ENCODE assay signal across 19 cellular contexts in the genomic region with DNA sequence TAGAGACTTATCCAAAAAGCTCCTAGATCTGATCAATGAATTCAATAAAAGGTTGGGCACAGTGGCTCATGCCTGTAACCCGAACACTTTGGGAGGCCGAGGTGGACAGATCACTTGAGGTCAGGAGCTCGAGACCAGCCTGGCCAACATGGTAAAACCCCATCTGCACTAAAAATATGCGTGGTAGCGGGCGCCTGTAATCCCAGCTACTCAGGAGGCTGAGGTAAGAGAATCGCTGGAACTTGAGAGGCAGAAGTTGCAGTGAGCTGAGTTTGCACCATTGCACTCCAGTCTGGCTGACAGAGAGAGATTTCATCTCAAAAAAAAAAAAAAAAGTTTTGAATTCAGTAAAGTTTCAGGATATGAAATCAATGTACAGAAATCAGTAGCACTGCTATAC.
"Had no signal": no experiment of that assay in that cellular context is flagged by ENCODE, and none has a peak within 500 bp of the region (broad histone marks: within the 10 kb centered on the region; RNA-seq: fewer than 3 reads in every experiment).

No MANE protein-coding gene starts in this region.

- H3K4me1 Mint-ChIP-seq: neural progenitor cell had no signal

- H3K27ac Mint-ChIP-seq: activated B cell treated with CpG ODN at 0.5 μM for 24 hours, neural progenitor cell, type B pancreatic cell had no signal

- ATAC-seq: left colon; mucosa of descending colon; naive thymus-derived CD4-positive, alpha-beta T cell; SK-N-SH treated with all-trans-retinoic acid at 6 μM for 48 hours had no signal

- H3K27me3 Mint-ChIP-seq: activated B cell treated with CpG ODN at 0.5 μM for 24 hours; activated naive CD8-positive, alpha-beta T cell; naive thymus-derived CD4-positive, alpha-beta T cell; type B pancreatic cell had no signal

- DNase-seq: activated B cell treated with CpG ODN at 0.5 μM for 24 hours; activated CD4-positive, alpha-beta T cell treated with anti-CD3 and anti-CD28 coated beads for 48 hours; activated naive CD4-positive, alpha-beta T cell; adrenal gland; cerebellar nuclear complex; cortex of kidney; left colon; mesenchymal stem cell; mucosa of descending colon; naive thymus-derived CD4-positive, alpha-beta T cell; retina; sigmoid colon; stimulated activated CD4-positive, alpha-beta T cell treated with anti-CD3 and anti-CD28 coated beads, Interleukin-2, amount 100 ng/mL, for 48 hours; stimulated activated CD8-positive, alpha-beta memory T cell treated with anti-CD3 and anti-CD28 coated beads, Interleukin-4, amount 100 ng/mL, for 48 hours; stimulated activated naive CD4-positive, alpha-beta T cell had no signal

- H3K4me3 Mint-ChIP-seq: activated B cell treated with CpG ODN at 0.5 μM for 24 hours; activated naive CD8-positive, alpha-beta T cell; neural progenitor cell; type B pancreatic cell had no signal
